10 cellular contexts compared by ENCODE assay signal in genomic region chr14:81402123-81402495, GRCh38. TPM values are rescaled to one million over a fixed set of nuclear protein-coding genes. Genes with fewer than 3 reads are reported as not detected.
A peak's percentile ranks its signal among the peaks of the same experiment; 100 is the strongest.
DNase-seq lines count a peak whose midpoint lies in the region; ATAC-seq and TF ChIP-seq lines count a peak whose summit lies in the region.
"Had no signal": no experiment of that assay in that cellular context is flagged by ENCODE, and none has a peak within 500 bp of the region (broad histone marks: within the 10 kb centered on the region; RNA-seq: fewer than 3 reads in every experiment).

No MANE protein-coding gene starts in this region.

- H2AFZ ChIP-seq in GM23248 (no peak overlapping the region), PC-3 (ENCODE audit: low read length) (no peak overlapping the region)

- H3K4me3 ChIP-seq in GM23248 (no peak overlapping the region), PC-3 (ENCODE audit: low read length) (peak overlapping the region; percentile 43; the same call in 1 of the 2 replicates)
- H3K4me3 ChIP-seq: right lobe of liver had no signal

- peak overlapping the region; percentile 64 for H3K4me2 ChIP-seq in GM23248 (ENCODE audit: unreplicated experiment)
- H3K4me2 ChIP-seq in PC-3 (ENCODE audit: low read length), result peak overlapping the region; percentile 84

- TF ChIP-seq CTCF in PC-3 (conservative IDR thresholded peaks at IDR 0.05; ENCODE audit: low read depth, low read length), result no peak
- TF ChIP-seq CTCF in foreskin keratinocyte (conservative IDR thresholded peaks at IDR 0.05), result no peak

- DNase-seq in AG08395 (ENCODE audit: low spot score), result peak; percentile 17
- peak; percentile 66 for DNase-seq in GM23248
- peak; percentile 62 for DNase-seq in PC-3
- DNase-seq in foreskin keratinocyte, result peak in 1 of 2 donors; percentile 55
- no peak for DNase-seq in iPS-NIHi7 (ENCODE audit: extremely low spot score)
- DNase-seq in sciatic nerve (ENCODE audit: low spot score), result no peak
- no peak for DNase-seq in COLO829 (ENCODE audit: low spot score)
- DNase-seq in NCI-H526 (lab: John Stamatoyannopoulos, UW), result no peak
- DNase-seq: C1 segment of cervical spinal cord, right lobe of liver had no signal

- BruUV-seq in PC-3 (replicated peaks; lab: Mats Ljungman, UMichigan), result no TSS peak

- WGBS in GM23248 (ENCODE audit: low coverage in 1 of 2, low lambda C conversion rate in 2 of 2, missing lambda C conversion rate in 2 of 2), 2 experiments, result 13 to 15% methylated on average over 2 of the region's 2 CpGs

- CTCF ChIA-PET in PC-3 (lab: Charles Lee), result no interaction called here

- H3K4me1 ChIP-seq in GM23248 (ENCODE audit: insufficient read depth) (peaks cover 25% of the 10 kb centered on the region), PC-3 (ENCODE audit: insufficient read depth, low read length) (peaks cover 52% of the 10 kb centered on the region), foreskin keratinocyte (peaks cover 43% of the 10 kb centered on the region)

- H4K20me1 ChIP-seq in GM23248 (ENCODE audit: insufficient read depth) (no peaks in the 10 kb centered on the region), PC-3 (ENCODE audit: low read length) (no peaks in the 10 kb centered on the region)

- H3K27ac ChIP-seq in GM23248 (peak overlapping the region; percentile 95; the same call in 1 of the 2 replicates), PC-3 (ENCODE audit: low read length) (peak overlapping the region; percentile 99), foreskin keratinocyte (peak overlapping the region; percentile 96)
- H3K27ac ChIP-seq: right lobe of liver had no signal

- in situ Hi-C loops in GM23248 (cut with MboI), result no loop called here

- H3K27me3 ChIP-seq in GM23248 (replicated peaks; ENCODE audit: insufficient read depth) (peaks cover 36% of the 10 kb centered on the region), PC-3 (ENCODE audit: low read length) (no peaks in the 10 kb centered on the region), foreskin keratinocyte (no peaks in the 10 kb centered on the region)
- H3K27me3 ChIP-seq: right lobe of liver had no signal

- POLR2A ChIA-PET in PC-3 (lab: Charles Lee; ENCODE audit: unreplicated experiment), result interaction anchor here (1.0 kb wide), 1 partner anchor 33 kb away, joined by 6 read pairs; no protein-coding TSS in a partner anchor

- H3K9me2 ChIP-seq in GM23248 (ENCODE audit: insufficient read depth) (no peaks in the 10 kb centered on the region), PC-3 (replicated peaks; ENCODE audit: low read length) (no peaks in the 10 kb centered on the region)

- no peaks in the 10 kb centered on the region for H3K79me2 ChIP-seq in GM23248 (ENCODE audit: insufficient read depth)
- no peaks in the 10 kb centered on the region for H3K79me2 ChIP-seq in PC-3 (ENCODE audit: low read length)

- H3K9me3 ChIP-seq in GM23248 (ENCODE audit: low read depth), result no peaks in the 10 kb centered on the region
- H3K9me3 ChIP-seq in PC-3 (ENCODE audit: low read length), result no peaks in the 10 kb centered on the region
- H3K9me3 ChIP-seq: right lobe of liver had no signal

- H3F3A ChIP-seq in GM23248 (ENCODE audit: insufficient read depth), result peaks cover 25% of the 10 kb centered on the region
- peaks cover 11% of the 10 kb centered on the region for H3F3A ChIP-seq in PC-3 (ENCODE audit: low read length, unreplicated experiment)

- ATAC-seq in PC-3, result peak; percentile 5; the same call in 1 of the 2 replicates
- ATAC-seq in foreskin keratinocyte, result peak; percentile 5
- ATAC-seq in sciatic nerve, result no peak

- H3K36me3 ChIP-seq in GM23248 (ENCODE audit: low read depth), result no peaks in the 10 kb centered on the region
- no peaks in the 10 kb centered on the region for H3K36me3 ChIP-seq in PC-3 (ENCODE audit: low read depth, low read length)
- H3K36me3 ChIP-seq: right lobe of liver had no signal

- intact Hi-C loops in PC-3 (cut with micrococcal nuclease) (loop anchor here (5.0 kb wide), 1 partner anchor 50 kb away; no protein-coding TSS in a partner anchor), sciatic nerve (cut with DNase I) (no loop called here)

- peak overlapping the region; percentile 26; the same call in 1 of the 2 replicates for H3K9ac ChIP-seq in GM23248
- H3K9ac ChIP-seq in PC-3 (ENCODE audit: low read length), result peak overlapping the region; percentile 91

RNA-seq across cellular contexts. Expression of gene STON2, which starts 2.0 kb away (rescaled TPM):
- total RNA-seq in GM23248 (2014; rRNA removed; shearing (Covaris generic)), result not detected in 2 replicates
- polyA plus RNA-seq in GM23248 (2016; fragmentation: Nextera tagmentation; extraction: Ambion mirVana), result 0.14 TPM in 1 of 2 replicates, not detected in the other
- 12.3 and 16.1 TPM in 2 replicates for total RNA-seq in PC-3 (2014; rRNA removed)
- total RNA-seq in foreskin keratinocyte, result 119 and 228 TPM in 2 replicates
- polyA plus RNA-seq in foreskin keratinocyte, result 15.9 and 28.9 TPM in 2 replicates
- 54.4 TPM for total RNA-seq in sciatic nerve

Comparison
In these comparisons a context has a peak if more than half of its experiments do, and no peak if none do; other contexts are left out.
1. DNase-seq: peak in AG08395 (single experiment), GM23248 (single experiment) and PC-3 (single experiment); none in iPS-NIHi7 (single experiment), sciatic nerve (single experiment), COLO829 (single experiment) and NCI-H526 (0 of 2).
2. RNA of gene STON2, which starts 2.0 kb away (total RNA-seq): 119 to 228 TPM in foreskin keratinocyte, 54.4 TPM in sciatic nerve (single experiment) and 12.3 to 16.1 TPM in PC-3; not detected in GM23248; every median in the first group is over 10 times any median in the second.
3. Peak in every context shown above with its lines, with median percentiles within 50 percentile points of each other: H3K27ac ChIP-seq.